In the genomic region with DNA sequence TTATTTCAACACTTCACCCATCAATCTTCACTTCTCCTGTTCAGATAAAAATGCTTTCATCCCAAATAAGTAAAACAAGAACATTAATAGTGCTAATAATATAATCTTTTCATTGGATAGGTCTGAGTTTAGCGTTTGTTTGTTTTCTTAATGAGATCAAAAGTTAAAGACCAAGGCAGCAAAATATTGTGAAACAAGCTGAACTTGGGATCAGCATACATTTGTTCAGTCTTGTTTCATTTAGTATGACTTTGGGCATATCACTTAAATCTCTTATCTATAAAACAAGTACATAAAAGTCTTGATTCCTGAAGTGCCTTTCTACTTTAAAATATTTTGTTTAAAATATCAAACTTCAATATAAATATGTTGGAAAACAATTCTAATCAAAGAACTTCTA, we compare ENCODE assay signal across 20 cellular contexts.
"Had no signal": no experiment of that assay in that cellular context is flagged by ENCODE, and none has a peak within 500 bp of the region (broad histone marks: within the 10 kb centered on the region; RNA-seq: fewer than 3 reads in every experiment).

No MANE protein-coding gene starts in this region.

- DNase-seq: Kasumi-1, MM.1S, NCI-H1092 treated with DMSO at 0.1 percent for 48 hours, NCI-H1417, NCI-H1436 treated with DMSO at 0.1 percent for 48 hours, NCI-H1694 treated with DMSO at 0.1 percent for 48 hours, NCI-H1930, NCI-H2081, NCI-H2107, NCI-H2227 treated with DMSO at 0.1 percent for 48 hours, NCI-H524, NCI-H69, NCI-H774, SHP77, SK-N-SH, SW 1271 had no signal

- H3K4me3 Mint-ChIP-seq: IgD-negative memory B cell had no signal

- H3K4me3 ChIP-seq: K562 had no signal

- H3K9me3 ChIP-seq: SK-N-SH had no signal

- H3K9me3 Mint-ChIP-seq: IgD-negative memory B cell had no signal

- H3K9ac ChIP-seq: KMS-11, SK-N-SH had no signal

- H3K27me3 Mint-ChIP-seq: IgD-negative memory B cell had no signal

- H3K27ac ChIP-seq: KMS-11, RWPE1 had no signal

- H3K4me2 ChIP-seq: KMS-11, SK-N-SH had no signal

- FAIRE-seq: K562 had no signal

- ATAC-seq: K562 had no signal
